Comparison of ENCODE assay signal across 20 cellular contexts in genomic region chr2:111656893-111657292, GRCh38.
DNase-seq lines count a peak whose midpoint lies in the region; ATAC-seq and TF ChIP-seq lines count a peak whose summit lies in the region.
"Had no signal": no experiment of that assay in that cellular context is flagged by ENCODE, and none has a peak within 500 bp of the region (broad histone marks: within the 10 kb centered on the region; RNA-seq: fewer than 3 reads in every experiment).

No MANE protein-coding gene starts in this region.

- intact Hi-C loops in activated CD4-positive, alpha-beta T cell treated with anti-CD3 and anti-CD28 coated beads, Interleukin-2, amount 10 ng/mL, durations not matched to agents 24 days and 14 days (cut with micrococcal nuclease): no loop called here
- intact Hi-C loops in activated CD4-positive, alpha-beta T cell treated with anti-CD3 and anti-CD28 coated beads for 36 hours (cut with DNase I, micrococcal nuclease): no loop called here
- intact Hi-C loops in mucosa of descending colon (cut with DNase I, micrococcal nuclease) (no loop called here), vagina (cut with DNase I) (no loop called here), CD14-positive monocyte (cut with micrococcal nuclease) (no loop called here)

- no peak overlapping the region for H3K4me3 ChIP-seq in endodermal cell (ENCODE audit: low read length)
- H3K4me3 ChIP-seq in mucosa of descending colon: no peak overlapping the region
- no peak overlapping the region for H3K4me3 ChIP-seq in vagina
- H3K4me3 ChIP-seq: BLaER1 treated with 17β-estradiol and CSF1 and Interleukin-3, amounts not matched to agents 10 nM and 100 nM; K562; MG63 had no signal

- H3K36me3 ChIP-seq in endodermal cell (ENCODE audit: control insufficient read depth, insufficient read depth, low read length): no peaks in the 10 kb centered on the region
- H3K36me3 ChIP-seq in mucosa of descending colon (ENCODE audit: low read depth): no peaks in the 10 kb centered on the region
- H3K36me3 ChIP-seq in vagina: no peaks in the 10 kb centered on the region
- H3K36me3 ChIP-seq: BLaER1 treated with 17β-estradiol and CSF1 and Interleukin-3, amounts not matched to agents 10 nM and 100 nM; MG63 had no signal

- no peaks in the 10 kb centered on the region for H3K9me3 Mint-ChIP-seq in activated CD4-positive, alpha-beta T cell treated with anti-CD3 and anti-CD28 coated beads, Interleukin-2, amount 10 ng/mL, durations not matched to agents 24 days and 14 days
- no peaks in the 10 kb centered on the region for H3K9me3 Mint-ChIP-seq in activated CD4-positive, alpha-beta T cell treated with anti-CD3 and anti-CD28 coated beads for 36 hours (ENCODE audit: low read depth)
- no peaks in the 10 kb centered on the region for H3K9me3 Mint-ChIP-seq in endodermal cell
- H3K9me3 Mint-ChIP-seq in CD14-positive monocyte: peaks cover 0 to 3% (median 0%) of the 10 kb centered on the region in 7 donors
- H3K9me3 Mint-ChIP-seq: CD8-positive, alpha-beta T cell had no signal

- H3K4me1 ChIP-seq in endodermal cell (ENCODE audit: control insufficient read depth, insufficient read depth, low read length): no peaks in the 10 kb centered on the region
- peaks cover 9% of the 10 kb centered on the region for H3K4me1 ChIP-seq in mucosa of descending colon (ENCODE audit: low read depth)
- H3K4me1 ChIP-seq in vagina: peaks cover 17% of the 10 kb centered on the region

- no peaks in the 10 kb centered on the region for H3K9me3 ChIP-seq in endodermal cell (ENCODE audit: control insufficient read depth, low read length)
- no peaks in the 10 kb centered on the region for H3K9me3 ChIP-seq in mucosa of descending colon
- H3K9me3 ChIP-seq in vagina: no peaks in the 10 kb centered on the region
- H3K9me3 ChIP-seq: BLaER1 treated with 17β-estradiol and CSF1 and Interleukin-3, amounts not matched to agents 10 nM and 100 nM; MG63 had no signal

- TF ChIP-seq POLR2A in vagina (IDR thresholded peaks at IDR 0.05): no peak

- peaks cover 34% of the 10 kb centered on the region for H3K27me3 Mint-ChIP-seq in activated CD4-positive, alpha-beta T cell treated with anti-CD3 and anti-CD28 coated beads, Interleukin-2, amount 10 ng/mL, durations not matched to agents 24 days and 14 days
- peaks cover 25% of the 10 kb centered on the region for H3K27me3 Mint-ChIP-seq in activated CD4-positive, alpha-beta T cell treated with anti-CD3 and anti-CD28 coated beads for 36 hours
- H3K27me3 Mint-ChIP-seq in endodermal cell (ENCODE audit: insufficient read depth): peaks cover 9% of the 10 kb centered on the region
- H3K27me3 Mint-ChIP-seq in CD14-positive monocyte (ENCODE audit: low read depth in 3 of 3): peaks cover 0 to 2% (median 2%) of the 10 kb centered on the region in 3 donors

- H3K27ac ChIP-seq in endodermal cell (ENCODE audit: low read depth, low read length) (no peak overlapping the region), vagina (no peak overlapping the region)
- H3K27ac ChIP-seq: BLaER1 treated with 17β-estradiol and CSF1 and Interleukin-3, amounts not matched to agents 10 nM and 100 nM; HL-60 had no signal

- no peaks in the 10 kb centered on the region for H3K36me3 Mint-ChIP-seq in activated CD4-positive, alpha-beta T cell treated with anti-CD3 and anti-CD28 coated beads, Interleukin-2, amount 10 ng/mL, durations not matched to agents 24 days and 14 days (ENCODE audit: low read depth)
- H3K36me3 Mint-ChIP-seq in activated CD4-positive, alpha-beta T cell treated with anti-CD3 and anti-CD28 coated beads for 36 hours (ENCODE audit: low read depth): no peaks in the 10 kb centered on the region
- H3K36me3 Mint-ChIP-seq in endodermal cell (ENCODE audit: low read depth) (no peaks in the 10 kb centered on the region), CD14-positive monocyte (peaks cover 4 to 8% of the 10 kb centered on the region in 2 donors)
- H3K36me3 Mint-ChIP-seq: CD8-positive, alpha-beta T cell had no signal

- peaks cover 16% of the 10 kb centered on the region for H3K4me1 Mint-ChIP-seq in activated CD4-positive, alpha-beta T cell treated with anti-CD3 and anti-CD28 coated beads, Interleukin-2, amount 10 ng/mL, durations not matched to agents 24 days and 14 days
- peaks cover 5% of the 10 kb centered on the region for H3K4me1 Mint-ChIP-seq in activated CD4-positive, alpha-beta T cell treated with anti-CD3 and anti-CD28 coated beads for 36 hours
- peaks cover 4% of the 10 kb centered on the region for H3K4me1 Mint-ChIP-seq in endodermal cell
- peaks cover 40% of the 10 kb centered on the region for H3K4me1 Mint-ChIP-seq in CD14-positive monocyte

- no peak for TF ChIP-seq CTCF in endodermal cell (conservative IDR thresholded peaks at IDR 0.05)
- TF ChIP-seq CTCF in mucosa of descending colon (IDR thresholded peaks at IDR 0.05): no peak
- no peak for TF ChIP-seq CTCF in vagina (IDR thresholded peaks at IDR 0.05)
- TF ChIP-seq CTCF in CD14-positive monocyte (IDR thresholded peaks at IDR 0.05): no peak

- no peak overlapping the region for H3K27ac Mint-ChIP-seq in activated CD4-positive, alpha-beta T cell treated with anti-CD3 and anti-CD28 coated beads, Interleukin-2, amount 10 ng/mL, durations not matched to agents 24 days and 14 days
- H3K27ac Mint-ChIP-seq in activated CD4-positive, alpha-beta T cell treated with anti-CD3 and anti-CD28 coated beads for 36 hours: no peak overlapping the region
- H3K27ac Mint-ChIP-seq in endodermal cell (no peak overlapping the region), CD14-positive monocyte (peak overlapping the region in 1 of 7 donors; percentile 71)
- H3K27ac Mint-ChIP-seq: CD8-positive, alpha-beta T cell had no signal

- POLR2A ChIA-PET in activated CD4-positive, alpha-beta T cell treated with anti-CD3 and anti-CD28 coated beads for 36 hours (lab: Charles Lee): no interaction called here

- H3K4me3 Mint-ChIP-seq in activated CD4-positive, alpha-beta T cell treated with anti-CD3 and anti-CD28 coated beads, Interleukin-2, amount 10 ng/mL, durations not matched to agents 24 days and 14 days: no peak overlapping the region
- no peak overlapping the region for H3K4me3 Mint-ChIP-seq in activated CD4-positive, alpha-beta T cell treated with anti-CD3 and anti-CD28 coated beads for 36 hours
- H3K4me3 Mint-ChIP-seq in endodermal cell (no peak overlapping the region), CD14-positive monocyte (no peak overlapping the region)
- H3K4me3 Mint-ChIP-seq: CD8-positive, alpha-beta T cell had no signal

- CTCF ChIA-PET in activated CD4-positive, alpha-beta T cell treated with anti-CD3 and anti-CD28 coated beads for 36 hours (lab: Charles Lee): no interaction called here

- ATAC-seq in activated CD4-positive, alpha-beta T cell treated with anti-CD3 and anti-CD28 coated beads for 36 hours: no peak
- peak; percentile 23 for ATAC-seq in mucosa of descending colon
- ATAC-seq: CD8-positive, alpha-beta T cell; HepG2; K562 had no signal

- WGBS in endodermal cell (ENCODE audit: insufficient coverage in 1 of 2, insufficient read length in 1 of 2), 2 experiments: 84 to 86% methylated on average over 10 to 11 of the region's 11 CpGs

- H3K9ac ChIP-seq in endodermal cell (ENCODE audit: extremely low read depth, low read length, poor library complexity, severe bottlenecking): no peak overlapping the region
- H3K9ac ChIP-seq: BLaER1 treated with 17β-estradiol and CSF1 and Interleukin-3, amounts not matched to agents 10 nM and 100 nM had no signal

- H3K27me3 ChIP-seq in endodermal cell (ENCODE audit: control insufficient read depth, insufficient read depth, low read length, poor library complexity, severe bottlenecking) (peaks cover 4% of the 10 kb centered on the region), vagina (no peaks in the 10 kb centered on the region)
- H3K27me3 ChIP-seq: BLaER1 treated with 17β-estradiol and CSF1 and Interleukin-3, amounts not matched to agents 10 nM and 100 nM; MG63 had no signal

- DNase-seq in activated CD4-positive, alpha-beta T cell treated with anti-CD3 and anti-CD28 coated beads, Interleukin-2, amount 10 ng/mL, durations not matched to agents 24 days and 14 days: peak; percentile 43
- no peak for DNase-seq in activated CD4-positive, alpha-beta T cell treated with anti-CD3 and anti-CD28 coated beads for 36 hours
- peak; percentile 38 for DNase-seq in endodermal cell
- DNase-seq in mucosa of descending colon: no peak
- DNase-seq in vagina (ENCODE audit: extremely low spot score in 2 of 2): peak; percentile 28 to 49
- DNase-seq in NCI-H2081 treated with DMSO at 0.1 percent for 48 hours (lab: John Stamatoyannopoulos, UW): no peak
- no peak for DNase-seq in CD14-positive monocyte (ENCODE audit: low spot score)
- no peak for DNase-seq in hypothalamus (lab: John Stamatoyannopoulos, UW)
- DNase-seq: 8988T; CD8-positive, alpha-beta T cell; MG63; NCI-H1417; NCI-H1694 treated with DMSO at 0.1 percent for 48 hours; NCI-H2107; NCI-H2227 treated with DMSO at 0.1 percent for 48 hours; NCI-H510A had no signal

Comparison
In these comparisons a context has a peak if more than half of its experiments do, and no peak if none do; other contexts are left out.
1. DNase-seq: peak in activated CD4-positive, alpha-beta T cell treated with anti-CD3 and anti-CD28 coated beads, Interleukin-2, amount 10 ng/mL, durations not matched to agents 24 days and 14 days (single experiment), endodermal cell (single experiment) and vagina (2 of 2); none in activated CD4-positive, alpha-beta T cell treated with anti-CD3 and anti-CD28 coated beads for 36 hours (single experiment), mucosa of descending colon (0 of 3), NCI-H2081 treated with DMSO at 0.1 percent for 48 hours (single experiment), CD14-positive monocyte (single experiment) and hypothalamus (0 of 51).